20 cellular contexts compared by ENCODE assay signal in the genomic region with DNA sequence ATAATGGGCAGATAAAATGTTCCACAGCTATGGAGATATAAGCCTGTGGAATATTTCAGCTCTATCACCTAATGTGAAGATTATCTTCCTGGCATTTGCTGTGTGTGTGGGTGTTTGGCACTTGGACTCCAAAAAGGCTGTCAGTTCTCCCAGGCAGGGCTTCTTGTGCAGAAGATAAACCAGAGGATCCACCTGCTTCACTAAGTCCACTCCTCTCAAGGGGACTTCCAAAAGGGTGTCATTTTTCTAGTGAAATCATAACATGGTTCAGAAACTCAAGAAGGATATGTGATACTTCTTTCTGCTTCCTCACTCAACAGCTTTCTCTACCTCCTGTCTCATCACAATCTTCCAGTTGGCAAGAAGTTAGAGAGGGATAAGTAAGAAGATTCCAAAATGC.
DNase-seq lines count a peak whose midpoint lies in the region; ATAC-seq and TF ChIP-seq lines count a peak whose summit lies in the region.
"Had no signal": no experiment of that assay in that cellular context is flagged by ENCODE, and none has a peak within 500 bp of the region (broad histone marks: within the 10 kb centered on the region; RNA-seq: fewer than 3 reads in every experiment).

No MANE protein-coding gene starts in this region.

- H3K36me3 ChIP-seq in tibial artery: no peaks in the 10 kb centered on the region
- H3K36me3 ChIP-seq: esophagus muscularis mucosa, spleen, thoracic aorta, WERI-Rb-1 had no signal

- intact Hi-C loops in activated CD8-positive, alpha-beta T cell treated with anti-CD3 and anti-CD28 coated beads for 36 hours (cut with micrococcal nuclease): no loop called here
- intact Hi-C loops in tibial artery (cut with DNase I; ENCODE audit: low total_unique reads): no loop called here

- H3K4me3 ChIP-seq in tibial artery: no peak overlapping the region
- H3K4me3 ChIP-seq: esophagus muscularis mucosa, GM23248, spleen, thoracic aorta had no signal

- no peaks in the 10 kb centered on the region for H3K9me3 Mint-ChIP-seq in activated CD8-positive, alpha-beta T cell treated with anti-CD3 and anti-CD28 coated beads for 36 hours
- no peaks in the 10 kb centered on the region for H3K9me3 Mint-ChIP-seq in activated CD8-positive, alpha-beta T cell treated with anti-CD3 and anti-CD28 coated beads, Interleukin-2, amount 10 ng/mL, durations not matched to agents 7 days and 5 days (ENCODE audit: insufficient read depth)
- no peaks in the 10 kb centered on the region for H3K9me3 Mint-ChIP-seq in activated T-helper 17 cell treated with anti-CD3 and anti-CD28 coated beads, Interleukin-2, amount 50 U/mL, for 72 hours
- no peaks in the 10 kb centered on the region for H3K9me3 Mint-ChIP-seq in stimulated activated effector memory CD8-positive, alpha-beta T cell treated with anti-CD3 and anti-CD28 coated beads, Interleukin-12 subunit alpha, Interleukin-12 subunit beta, amount 100 ng/mL, for 72 hours

- no peaks in the 10 kb centered on the region for H3K27me3 Mint-ChIP-seq in activated CD8-positive, alpha-beta T cell treated with anti-CD3 and anti-CD28 coated beads for 36 hours
- H3K27me3 Mint-ChIP-seq in activated CD8-positive, alpha-beta T cell treated with anti-CD3 and anti-CD28 coated beads, Interleukin-2, amount 10 ng/mL, durations not matched to agents 7 days and 5 days (ENCODE audit: low read depth): no peaks in the 10 kb centered on the region
- no peaks in the 10 kb centered on the region for H3K27me3 Mint-ChIP-seq in activated T-helper 17 cell treated with anti-CD3 and anti-CD28 coated beads, Interleukin-2, amount 50 U/mL, for 72 hours

- peak overlapping the region; percentile 72 for H3K27ac Mint-ChIP-seq in activated CD8-positive, alpha-beta T cell treated with anti-CD3 and anti-CD28 coated beads for 36 hours
- H3K27ac Mint-ChIP-seq in activated CD8-positive, alpha-beta T cell treated with anti-CD3 and anti-CD28 coated beads, Interleukin-2, amount 10 ng/mL, durations not matched to agents 7 days and 5 days: no peak overlapping the region
- H3K27ac Mint-ChIP-seq in activated T-helper 17 cell treated with anti-CD3 and anti-CD28 coated beads, Interleukin-2, amount 50 U/mL, for 72 hours: peak overlapping the region; percentile 6
- peak overlapping the region; percentile 52 for H3K27ac Mint-ChIP-seq in stimulated activated effector memory CD8-positive, alpha-beta T cell treated with anti-CD3 and anti-CD28 coated beads, Interleukin-12 subunit alpha, Interleukin-12 subunit beta, amount 100 ng/mL, for 72 hours

- CTCF ChIA-PET in activated CD8-positive, alpha-beta T cell treated with anti-CD3 and anti-CD28 coated beads for 36 hours (lab: Charles Lee): interaction anchor here (0.8 kb wide), 1 partner anchor 214 kb away, joined by 3 read pairs; a partner anchor contains a TSS
- CTCF ChIA-PET in activated CD8-positive, alpha-beta T cell treated with anti-CD3 and anti-CD28 coated beads, Interleukin-2, amount 10 ng/mL, durations not matched to agents 7 days and 5 days (lab: Charles Lee): interaction anchor here (1.1 kb wide), 1 partner anchor 213 kb away, joined by 3 read pairs; a partner anchor contains a TSS

- H3K4me1 Mint-ChIP-seq in activated CD8-positive, alpha-beta T cell treated with anti-CD3 and anti-CD28 coated beads for 36 hours (ENCODE audit: low read depth): peaks cover 65% of the 10 kb centered on the region
- H3K4me1 Mint-ChIP-seq in activated CD8-positive, alpha-beta T cell treated with anti-CD3 and anti-CD28 coated beads, Interleukin-2, amount 10 ng/mL, durations not matched to agents 7 days and 5 days (ENCODE audit: low read depth): peaks cover 18% of the 10 kb centered on the region
- H3K4me1 Mint-ChIP-seq in activated T-helper 17 cell treated with anti-CD3 and anti-CD28 coated beads, Interleukin-2, amount 50 U/mL, for 72 hours: peaks cover 32% of the 10 kb centered on the region
- H3K4me1 Mint-ChIP-seq in stimulated activated effector memory CD8-positive, alpha-beta T cell treated with anti-CD3 and anti-CD28 coated beads, Interleukin-12 subunit alpha, Interleukin-12 subunit beta, amount 100 ng/mL, for 72 hours: peaks cover 21% of the 10 kb centered on the region

- peak; percentile 31 for ATAC-seq in activated CD8-positive, alpha-beta T cell treated with anti-CD3 and anti-CD28 coated beads for 36 hours
- ATAC-seq in activated CD8-positive, alpha-beta T cell treated with anti-CD3 and anti-CD28 coated beads, Interleukin-2, amount 10 ng/mL, durations not matched to agents 7 days and 5 days: no peak
- ATAC-seq in activated T-helper 17 cell treated with anti-CD3 and anti-CD28 coated beads, Interleukin-2, amount 50 U/mL, for 72 hours (replicated peaks): no peak
- no peak for ATAC-seq in stimulated activated effector memory CD8-positive, alpha-beta T cell treated with anti-CD3 and anti-CD28 coated beads, Interleukin-12 subunit alpha, Interleukin-12 subunit beta, amount 100 ng/mL, for 72 hours
- ATAC-seq in HG02759 (IDR thresholded peaks at IDR 0.05; ENCODE audit: unreplicated experiment): no peak
- ATAC-seq: left colon had no signal

- H3K36me3 Mint-ChIP-seq in activated CD8-positive, alpha-beta T cell treated with anti-CD3 and anti-CD28 coated beads for 36 hours (ENCODE audit: low read depth): peaks cover 10% of the 10 kb centered on the region
- H3K36me3 Mint-ChIP-seq in activated CD8-positive, alpha-beta T cell treated with anti-CD3 and anti-CD28 coated beads, Interleukin-2, amount 10 ng/mL, durations not matched to agents 7 days and 5 days (ENCODE audit: low read depth): peaks cover 16% of the 10 kb centered on the region
- no peaks in the 10 kb centered on the region for H3K36me3 Mint-ChIP-seq in activated T-helper 17 cell treated with anti-CD3 and anti-CD28 coated beads, Interleukin-2, amount 50 U/mL, for 72 hours (ENCODE audit: low read depth)
- H3K36me3 Mint-ChIP-seq in stimulated activated effector memory CD8-positive, alpha-beta T cell treated with anti-CD3 and anti-CD28 coated beads, Interleukin-12 subunit alpha, Interleukin-12 subunit beta, amount 100 ng/mL, for 72 hours: no peaks in the 10 kb centered on the region

- no peaks in the 10 kb centered on the region for H3K9me3 ChIP-seq in tibial artery
- H3K9me3 ChIP-seq: esophagus muscularis mucosa, spleen, thoracic aorta had no signal

- POLR2A ChIA-PET in activated CD8-positive, alpha-beta T cell treated with anti-CD3 and anti-CD28 coated beads for 36 hours (lab: Charles Lee): interaction anchor here (0.7 kb wide), 1 partner anchor 20 kb away, joined by 3 read pairs; no protein-coding TSS in a partner anchor
- POLR2A ChIA-PET in activated CD8-positive, alpha-beta T cell treated with anti-CD3 and anti-CD28 coated beads, Interleukin-2, amount 10 ng/mL, durations not matched to agents 7 days and 5 days (lab: Charles Lee): no interaction called here

- no peak overlapping the region for H3K27ac ChIP-seq in tibial artery
- H3K27ac ChIP-seq: esophagus muscularis mucosa, GM23248, RWPE1, spleen, thoracic aorta, WERI-Rb-1 had no signal

- no peak overlapping the region for H3K4me3 Mint-ChIP-seq in activated CD8-positive, alpha-beta T cell treated with anti-CD3 and anti-CD28 coated beads for 36 hours
- H3K4me3 Mint-ChIP-seq in activated CD8-positive, alpha-beta T cell treated with anti-CD3 and anti-CD28 coated beads, Interleukin-2, amount 10 ng/mL, durations not matched to agents 7 days and 5 days: no peak overlapping the region
- H3K4me3 Mint-ChIP-seq in activated T-helper 17 cell treated with anti-CD3 and anti-CD28 coated beads, Interleukin-2, amount 50 U/mL, for 72 hours: no peak overlapping the region
- H3K4me3 Mint-ChIP-seq in stimulated activated effector memory CD8-positive, alpha-beta T cell treated with anti-CD3 and anti-CD28 coated beads, Interleukin-12 subunit alpha, Interleukin-12 subunit beta, amount 100 ng/mL, for 72 hours: no peak overlapping the region

- no peak for DNase-seq in activated CD8-positive, alpha-beta T cell treated with anti-CD3 and anti-CD28 coated beads for 36 hours
- no peak for DNase-seq in activated CD8-positive, alpha-beta T cell treated with anti-CD3 and anti-CD28 coated beads, Interleukin-2, amount 10 ng/mL, durations not matched to agents 7 days and 5 days
- DNase-seq in GM20000 (ENCODE audit: low spot score): peak; percentile 26
- no peak for DNase-seq in stimulated activated effector memory CD8-positive, alpha-beta T cell treated with anti-CD3 and anti-CD28 coated beads, Interleukin-12 subunit alpha, Interleukin-12 subunit beta, amount 100 ng/mL, for 72 hours (ENCODE audit: low spot score in 2 of 2)
- DNase-seq in tibial artery: no peak
- no peak for DNase-seq in COR-L47 (lab: John Stamatoyannopoulos, UW)
- DNase-seq: ACHN; activated gamma-delta T cell; effector memory CD4-positive, alpha-beta T cell; GM23248; left colon; midbrain; NCI-H187 treated with DMSO at 0.1 percent for 48 hours; spleen; WERI-Rb-1 had no signal

- no peaks in the 10 kb centered on the region for H3K27me3 ChIP-seq in tibial artery
- H3K27me3 ChIP-seq: esophagus muscularis mucosa, spleen had no signal

- H3K4me1 ChIP-seq in tibial artery: peaks cover 0 to 23% (median 7%) of the 10 kb centered on the region in 4 donors

- no peak for TF ChIP-seq CTCF in activated CD8-positive, alpha-beta T cell treated with anti-CD3 and anti-CD28 coated beads for 36 hours (IDR thresholded peaks at IDR 0.05)
- no peak for TF ChIP-seq CTCF in GM20000 (IDR thresholded peaks at IDR 0.05; ENCODE audit: extremely low read depth, missing control alignments)
- no peak for TF ChIP-seq CTCF in tibial artery (IDR thresholded peaks at IDR 0.05)
